In the genomic region with DNA sequence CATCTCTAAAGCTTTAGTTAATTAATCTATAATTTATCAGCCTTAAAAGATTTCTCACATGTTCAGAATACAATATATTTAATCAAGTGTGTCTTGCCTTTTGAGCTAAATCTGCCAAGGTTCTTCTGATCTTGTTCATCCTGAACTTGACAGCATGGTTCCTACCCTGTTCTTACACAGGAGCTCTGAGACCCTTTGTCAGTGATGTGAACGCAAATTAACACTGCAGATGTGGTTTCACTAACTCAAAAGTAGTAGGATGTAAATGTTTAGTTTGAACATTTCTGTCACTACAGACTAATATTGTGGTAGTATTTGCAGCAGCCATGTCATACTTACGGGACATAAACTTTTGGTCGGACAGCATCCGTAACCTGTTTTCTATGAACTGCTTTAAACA, we compare ENCODE assay signal across 33 cellular contexts.
"Had no signal": no experiment of that assay in that cellular context is flagged by ENCODE, and none has a peak within 500 bp of the region (broad histone marks: within the 10 kb centered on the region; RNA-seq: fewer than 3 reads in every experiment).

No MANE protein-coding gene starts in this region.

- H3K27ac Mint-ChIP-seq: activated CD4-positive, alpha-beta memory T cell treated with anti-CD3 and anti-CD28 coated beads for 36 hours; activated CD4-positive, alpha-beta T cell treated with anti-CD3 and anti-CD28 coated beads for 36 hours; activated CD4-positive, alpha-beta T cell treated with anti-CD3 and anti-CD28 coated beads, Interleukin-2, amount 10 ng/mL, durations not matched to agents 24 days and 14 days; activated CD8-positive, alpha-beta memory T cell treated with anti-CD3 and anti-CD28 coated beads, Interleukin-2, amount 10 ng/mL, durations not matched to agents 7 days and 5 days; activated CD8-positive, alpha-beta T cell treated with anti-CD3 and anti-CD28 coated beads, Interleukin-2, amount 10 ng/mL, durations not matched to agents 7 days and 5 days; activated naive CD4-positive, alpha-beta T cell treated with anti-CD3 and anti-CD28 coated beads, Interleukin-2, amount 50 U/mL, for 24 hours; activated naive CD8-positive, alpha-beta T cell treated with anti-CD3 and anti-CD28 coated beads for 36 hours; activated naive CD8-positive, alpha-beta T cell treated with anti-CD3 and anti-CD28 coated beads, Interleukin-2, amount 50 U/mL, for 24 hours; activated T-helper 17 cell treated with anti-CD3 and anti-CD28 coated beads, Interleukin-2, amount 50 U/mL, for 72 hours had no signal

- H2AFZ ChIP-seq: hepatocyte had no signal

- H3K27ac ChIP-seq: adrenal gland, body of pancreas, colonic mucosa, dorsolateral prefrontal cortex, epithelial cell of prostate, esophagus squamous epithelium, gastroesophageal sphincter, heart right ventricle, hepatocyte had no signal

- DNase-seq: activated CD4-positive, alpha-beta memory T cell treated with anti-CD3 and anti-CD28 coated beads for 36 hours; activated CD4-positive, alpha-beta T cell treated with anti-CD3 and anti-CD28 coated beads for 36 hours; activated CD4-positive, alpha-beta T cell treated with anti-CD3 and anti-CD28 coated beads, Interleukin-2, amount 10 ng/mL, durations not matched to agents 24 days and 14 days; activated CD4-positive, CD25-positive, alpha-beta regulatory T cell; activated CD4-positive, CD25-positive, alpha-beta regulatory T cell treated with anti-CD3 and anti-CD28 coated beads, Interleukin-2, amount 50 U/mL, for 72 hours; activated CD8-positive, alpha-beta memory T cell treated with anti-CD3 and anti-CD28 coated beads, Interleukin-2, amount 10 ng/mL, durations not matched to agents 7 days and 5 days; activated CD8-positive, alpha-beta memory T cell treated with anti-CD3 and anti-CD28 coated beads, Interleukin-2, amount 50 U/mL, for 4 hours; activated CD8-positive, alpha-beta T cell treated with anti-CD3 and anti-CD28 coated beads, Interleukin-2, amount 10 ng/mL, durations not matched to agents 7 days and 5 days; activated effector memory CD4-positive, alpha-beta T cell treated with Interleukin-2 at 50 U/mL for 16 hours; activated gamma-delta T cell treated with Interleukin-2 at 50 U/mL for 16 hours; activated naive CD4-positive, alpha-beta T cell treated with Interleukin-2 at 50 U/mL for 16 hours; activated naive CD8-positive, alpha-beta T cell treated with anti-CD3 and anti-CD28 coated beads for 36 hours; activated naive CD8-positive, alpha-beta T cell treated with anti-CD3 and anti-CD28 coated beads, Interleukin-2, amount 50 U/mL, for 24 hours; activated T-cell treated with anti-CD3 and anti-CD28 coated beads, Interleukin-2, amount 50 U/mL, for 24 hours; adrenal gland; amygdala; aorta; body of pancreas; central memory CD4-positive, alpha-beta T cell; cerebellar nuclear complex; colonic mucosa; dorsolateral prefrontal cortex; effector memory CD4-positive, alpha-beta T cell; esophagus squamous epithelium; foreskin melanocyte; heart right ventricle; T-helper 9 cell had no signal

- H3K4me2 ChIP-seq: hepatocyte had no signal

- H3K9me3 ChIP-seq: adrenal gland, body of pancreas, colonic mucosa, esophagus squamous epithelium, gastroesophageal sphincter, heart right ventricle had no signal

- H3K4me3 ChIP-seq: adrenal gland, body of pancreas, colonic mucosa, dorsolateral prefrontal cortex, esophagus squamous epithelium, gastroesophageal sphincter, heart right ventricle, hepatocyte had no signal

- H3K27me3 Mint-ChIP-seq: activated CD4-positive, alpha-beta memory T cell treated with anti-CD3 and anti-CD28 coated beads for 36 hours; activated CD4-positive, alpha-beta T cell treated with anti-CD3 and anti-CD28 coated beads for 36 hours; activated CD4-positive, alpha-beta T cell treated with anti-CD3 and anti-CD28 coated beads, Interleukin-2, amount 10 ng/mL, durations not matched to agents 24 days and 14 days; activated CD8-positive, alpha-beta memory T cell treated with anti-CD3 and anti-CD28 coated beads, Interleukin-2, amount 10 ng/mL, durations not matched to agents 7 days and 5 days; activated naive CD4-positive, alpha-beta T cell treated with anti-CD3 and anti-CD28 coated beads, Interleukin-2, amount 50 U/mL, for 24 hours; activated naive CD8-positive, alpha-beta T cell treated with anti-CD3 and anti-CD28 coated beads for 36 hours; activated naive CD8-positive, alpha-beta T cell treated with anti-CD3 and anti-CD28 coated beads, Interleukin-2, amount 50 U/mL, for 24 hours; activated T-cell treated with anti-CD3 and anti-CD28 coated beads, Interleukin-2, amount 50 U/mL, for 24 hours; activated T-helper 17 cell treated with anti-CD3 and anti-CD28 coated beads, Interleukin-2, amount 50 U/mL, for 72 hours had no signal

- H3K4me1 ChIP-seq: adrenal gland, body of pancreas, colonic mucosa, gastroesophageal sphincter, heart right ventricle had no signal

- ATAC-seq: activated CD4-positive, alpha-beta T cell treated with anti-CD3 and anti-CD28 coated beads for 36 hours; activated CD8-positive, alpha-beta memory T cell treated with anti-CD3 and anti-CD28 coated beads, Interleukin-2, amount 10 ng/mL, durations not matched to agents 7 days and 5 days; activated CD8-positive, alpha-beta T cell treated with anti-CD3 and anti-CD28 coated beads, Interleukin-2, amount 10 ng/mL, durations not matched to agents 7 days and 5 days; activated naive CD8-positive, alpha-beta T cell treated with anti-CD3 and anti-CD28 coated beads, Interleukin-2, amount 50 U/mL, for 24 hours; activated T-helper 17 cell treated with anti-CD3 and anti-CD28 coated beads, Interleukin-2, amount 50 U/mL, for 72 hours; body of pancreas; gastroesophageal sphincter; heart right ventricle had no signal

- H3K4me1 Mint-ChIP-seq: activated T-helper 17 cell treated with anti-CD3 and anti-CD28 coated beads, Interleukin-2, amount 50 U/mL, for 72 hours had no signal

- H3K27me3 ChIP-seq: adrenal gland, body of pancreas, colonic mucosa, dorsolateral prefrontal cortex, esophagus squamous epithelium, gastroesophageal sphincter, heart right ventricle, hepatocyte had no signal

- H3K4me3 Mint-ChIP-seq: activated CD4-positive, alpha-beta memory T cell treated with anti-CD3 and anti-CD28 coated beads for 36 hours; activated CD4-positive, alpha-beta T cell treated with anti-CD3 and anti-CD28 coated beads for 36 hours; activated CD4-positive, alpha-beta T cell treated with anti-CD3 and anti-CD28 coated beads, Interleukin-2, amount 10 ng/mL, durations not matched to agents 24 days and 14 days; activated CD8-positive, alpha-beta memory T cell treated with anti-CD3 and anti-CD28 coated beads, Interleukin-2, amount 10 ng/mL, durations not matched to agents 7 days and 5 days; activated CD8-positive, alpha-beta T cell treated with anti-CD3 and anti-CD28 coated beads, Interleukin-2, amount 10 ng/mL, durations not matched to agents 7 days and 5 days; activated naive CD4-positive, alpha-beta T cell treated with anti-CD3 and anti-CD28 coated beads, Interleukin-2, amount 50 U/mL, for 24 hours; activated naive CD8-positive, alpha-beta T cell treated with anti-CD3 and anti-CD28 coated beads for 36 hours; activated naive CD8-positive, alpha-beta T cell treated with anti-CD3 and anti-CD28 coated beads, Interleukin-2, amount 50 U/mL, for 24 hours; activated T-cell treated with anti-CD3 and anti-CD28 coated beads, Interleukin-2, amount 50 U/mL, for 24 hours; activated T-helper 17 cell treated with anti-CD3 and anti-CD28 coated beads, Interleukin-2, amount 50 U/mL, for 72 hours had no signal

- FAIRE-seq: endothelial cell of umbilical vein had no signal

- H3K79me2 ChIP-seq: hepatocyte had no signal
